In the genomic region with DNA sequence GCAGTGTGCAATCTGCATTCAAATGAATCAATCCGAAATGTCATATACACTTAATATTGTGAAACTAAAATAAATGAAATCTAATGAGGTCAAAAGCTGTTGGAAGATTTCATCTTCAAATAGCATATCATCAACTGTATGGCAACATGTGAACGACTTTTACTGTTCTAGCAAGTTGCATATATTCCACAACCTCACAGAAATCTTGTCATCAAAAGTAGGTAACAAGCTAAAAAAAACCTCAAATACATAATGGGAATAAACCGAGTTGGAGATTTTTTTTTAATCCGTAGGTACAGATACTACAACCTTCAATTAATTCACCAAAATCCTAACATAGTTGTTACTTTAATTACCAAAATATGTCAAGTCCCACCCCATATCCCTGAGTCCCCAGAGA, we compare ENCODE assay signal across 8 cellular contexts.
DNase-seq lines count a peak whose midpoint lies in the region; ATAC-seq and TF ChIP-seq lines count a peak whose summit lies in the region.

No MANE protein-coding gene starts in this region.

- no peak for DNase-seq in stimulated activated naive CD8-positive, alpha-beta T cell treated with anti-CD3 and anti-CD28 coated beads, Interleukin-15, Interleukin-2, amounts not matched to agents 100 U/mL and 50 U/mL, for 24 hours
- DNase-seq in astrocyte of the cerebellum (ENCODE audit: low read depth) (no peak), memory B cell (ENCODE audit: low spot score in 2 of 2) (no peak), iPS-NIHi11 (ENCODE audit: low spot score) (no peak), D341Med (ENCODE audit: low spot score) (no peak)
- DNase-seq in effector CD8-positive, alpha-beta T cell (lab: John Stamatoyannopoulos, UW): no peak

- ATAC-seq in stimulated activated naive CD8-positive, alpha-beta T cell treated with anti-CD3 and anti-CD28 coated beads, Interleukin-15, Interleukin-2, amounts not matched to agents 100 U/mL and 50 U/mL, for 24 hours: no peak
- ATAC-seq in memory B cell (ENCODE audit: low read depth) (no peak), GM18502 (IDR thresholded peaks at IDR 0.05; ENCODE audit: poor library complexity, unreplicated experiment) (no peak)

- H3K27me3 Mint-ChIP-seq in stimulated activated naive CD8-positive, alpha-beta T cell treated with anti-CD3 and anti-CD28 coated beads, Interleukin-15, Interleukin-2, amounts not matched to agents 100 ng/mL and 50 ng/mL, for 24 hours: no peaks in the 10 kb centered on the region
- H3K27me3 Mint-ChIP-seq in memory B cell: no peaks in the 10 kb centered on the region

- peak overlapping the region; percentile 96 for H3K4me3 Mint-ChIP-seq in stimulated activated naive CD8-positive, alpha-beta T cell treated with anti-CD3 and anti-CD28 coated beads, Interleukin-15, Interleukin-2, amounts not matched to agents 100 ng/mL and 50 ng/mL, for 24 hours
- peak overlapping the region; percentile 82 for H3K4me3 Mint-ChIP-seq in memory B cell

- in situ Hi-C loops in astrocyte of the cerebellum (cut with HindIII; ENCODE audit: low sequenced_read_pairs): loop anchor here (5.0 kb wide), 1 partner anchor 235 kb away; no protein-coding TSS in a partner anchor

- H3K4me1 Mint-ChIP-seq in stimulated activated naive CD8-positive, alpha-beta T cell treated with anti-CD3 and anti-CD28 coated beads, Interleukin-15, Interleukin-2, amounts not matched to agents 100 ng/mL and 50 ng/mL, for 24 hours (ENCODE audit: low read depth): peaks cover 53% of the 10 kb centered on the region
- H3K4me1 Mint-ChIP-seq in memory B cell: peaks cover 25% of the 10 kb centered on the region

- no peaks in the 10 kb centered on the region for H3K9me3 Mint-ChIP-seq in stimulated activated naive CD8-positive, alpha-beta T cell treated with anti-CD3 and anti-CD28 coated beads, Interleukin-15, Interleukin-2, amounts not matched to agents 100 ng/mL and 50 ng/mL, for 24 hours
- H3K9me3 Mint-ChIP-seq in memory B cell: no peaks in the 10 kb centered on the region

- peak overlapping the region; percentile 69 for H3K4me3 ChIP-seq in astrocyte of the cerebellum (ENCODE audit: low read depth, low read length)

- TF ChIP-seq CTCF in astrocyte of the cerebellum (IDR thresholded peaks at IDR 0.05; ENCODE audit: low read depth, low read length, missing control alignments): no peak

- peak overlapping the region; percentile 90 for H3K27ac Mint-ChIP-seq in stimulated activated naive CD8-positive, alpha-beta T cell treated with anti-CD3 and anti-CD28 coated beads, Interleukin-15, Interleukin-2, amounts not matched to agents 100 ng/mL and 50 ng/mL, for 24 hours
- peak overlapping the region; percentile 87 for H3K27ac Mint-ChIP-seq in memory B cell

- H3K36me3 Mint-ChIP-seq in stimulated activated naive CD8-positive, alpha-beta T cell treated with anti-CD3 and anti-CD28 coated beads, Interleukin-15, Interleukin-2, amounts not matched to agents 100 ng/mL and 50 ng/mL, for 24 hours (ENCODE audit: low read depth): no peaks in the 10 kb centered on the region
- H3K36me3 Mint-ChIP-seq in memory B cell: peaks cover 3% of the 10 kb centered on the region
